In the genomic region with DNA sequence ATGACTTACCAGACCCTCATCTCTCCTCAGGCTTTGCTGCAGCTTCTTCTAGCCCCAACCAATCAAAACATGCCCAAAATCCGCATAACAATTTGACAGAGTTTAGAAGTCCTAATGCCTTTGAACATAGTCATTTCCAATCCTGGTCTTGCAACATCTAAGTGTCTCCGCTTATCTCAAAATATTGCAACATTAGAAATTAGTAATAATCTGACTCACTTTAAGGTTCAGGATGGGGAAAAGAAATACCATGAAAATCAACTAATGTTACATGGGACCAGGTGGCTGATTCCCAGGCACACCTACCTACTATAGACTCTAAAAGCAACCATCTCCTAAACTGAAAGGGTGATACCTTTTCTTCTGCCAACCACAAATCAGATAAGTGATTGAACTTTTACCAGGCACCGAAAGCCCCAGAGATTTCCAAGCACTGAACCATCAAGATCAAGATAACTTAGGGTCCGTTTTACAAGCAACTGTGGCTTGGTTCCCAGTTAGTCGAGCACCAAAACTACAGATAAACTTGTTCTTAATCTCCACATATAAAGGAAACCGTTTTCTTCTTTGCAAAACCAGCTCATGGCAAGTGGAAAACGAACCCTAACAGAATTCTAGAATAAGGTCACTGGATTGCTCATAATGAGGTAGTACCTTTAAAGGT, we compare ENCODE assay signal across 8 cellular contexts. TPM values are rescaled to one million over a fixed set of nuclear protein-coding genes. Genes with fewer than 3 reads are reported as not detected.
DNase-seq lines count a peak whose midpoint lies in the region; ATAC-seq, FAIRE-seq and TF ChIP-seq lines count a peak whose summit lies in the region.

No MANE protein-coding gene starts in this region.

- H3K36me3 Mint-ChIP-seq in HFFc6 (ENCODE audit: low read depth) (peaks cover 9% of the 10 kb centered on the region), chondrocyte (ENCODE audit: low read depth) (peaks cover 1% of the 10 kb centered on the region)
- H3K36me3 Mint-ChIP-seq in activated naive CD8-positive, alpha-beta T cell: peaks cover 7% of the 10 kb centered on the region

- ATAC-seq in HG03354 (IDR thresholded peaks at IDR 0.05; ENCODE audit: poor library complexity, severe bottlenecking, unreplicated experiment): no peak

- H3K4me1 Mint-ChIP-seq in HFFc6 (ENCODE audit: low read depth) (peaks cover 51% of the 10 kb centered on the region), chondrocyte (ENCODE audit: low read depth) (peaks cover 27% of the 10 kb centered on the region)
- H3K4me1 Mint-ChIP-seq in activated naive CD8-positive, alpha-beta T cell (ENCODE audit: low read depth): peaks cover 40% of the 10 kb centered on the region

- H3K79me2 ChIP-seq in keratinocyte (ENCODE audit: control insufficient read depth, insufficient read depth, low read length): peaks cover 16% of the 10 kb centered on the region

- H3K27ac Mint-ChIP-seq in HFFc6 (peak overlapping the region; percentile 77), chondrocyte (ENCODE audit: unreplicated experiment) (no peak overlapping the region)
- peak overlapping the region; percentile 58 for H3K27ac Mint-ChIP-seq in activated naive CD8-positive, alpha-beta T cell

- TF ChIP-seq CTCF in HFFc6 (IDR thresholded peaks at IDR 0.05): no peak
- no peak for TF ChIP-seq CTCF in keratinocyte (optimal IDR thresholded peaks at IDR 0.05 in 1 of 3, IDR thresholded peaks at IDR 0.05 in 1 of 3, conservative IDR thresholded peaks at IDR 0.05 in 1 of 3; ENCODE audit: extremely low read depth in 1 of 3, insufficient read depth in 2 of 3, low read length in 3 of 3)
- no peak for TF ChIP-seq CTCF in chondrocyte (IDR thresholded peaks at IDR 0.05)

- no peaks in the 10 kb centered on the region; the same call in 1 of the 2 replicates for H3K27me3 Mint-ChIP-seq in HFFc6 (ENCODE audit: insufficient read depth)
- no peaks in the 10 kb centered on the region for H3K27me3 Mint-ChIP-seq in activated naive CD8-positive, alpha-beta T cell
- no peaks in the 10 kb centered on the region for H3K27me3 Mint-ChIP-seq in chondrocyte (ENCODE audit: low read depth)

- H3K9ac ChIP-seq in keratinocyte (ENCODE audit: control insufficient read depth, extremely low read depth, insufficient read depth, low read length): peak overlapping the region; percentile 33

- no peak for TF ChIP-seq POLR2A in H54 (IDR thresholded peaks at IDR 0.05; ENCODE audit: low read depth, low read length)

- peak overlapping the region in 2 of 3 experiments; percentile 16 to 65 for H3K4me3 ChIP-seq in keratinocyte (ENCODE audit: control insufficient read depth in 2 of 3, extremely low read depth in 1 of 3, insufficient read depth in 2 of 3, low read depth in 1 of 3, low read length in 3 of 3)

- peaks cover 3% of the 10 kb centered on the region for H4K20me1 ChIP-seq in keratinocyte (ENCODE audit: control insufficient read depth, extremely low read depth, insufficient read depth, low read length)

- H3K9me3 ChIP-seq in keratinocyte (ENCODE audit: control insufficient read depth, low read depth, low read length): no peaks in the 10 kb centered on the region

- DNase-seq in AG20443 (ENCODE audit: low spot score) (peak; percentile 65), HFFc6 (peak; percentile 84), keratinocyte (ENCODE audit: low read depth, low spot score) (peak; percentile 92), chondrocyte (ENCODE audit: low spot score) (no peak), H54 (ENCODE audit: insufficient read length, low spot score) (no peak), HK-2 (ENCODE audit: unreplicated experiment) (no peak)

- dilution Hi-C loops in keratinocyte (cut with MboI; ENCODE audit: extremely low pct_ligation_motif_present, low sequenced_read_pairs): no loop called here

- peaks cover 33% of the 10 kb centered on the region for H3K4me1 ChIP-seq in keratinocyte (ENCODE audit: control insufficient read depth, extremely low read depth, insufficient read depth, low read length)

- H3K27ac ChIP-seq in keratinocyte (ENCODE audit: control insufficient read depth, insufficient read depth, low read length): peak overlapping the region; percentile 85

- no peak overlapping the region for H2AFZ ChIP-seq in keratinocyte (ENCODE audit: control insufficient read depth, low read length)

- peak overlapping the region; percentile 92 for H3K4me2 ChIP-seq in keratinocyte (ENCODE audit: control insufficient read depth, extremely low read depth, insufficient read depth, low read depth, low read length)

- peak overlapping the region; percentile 81 for H3K4me3 Mint-ChIP-seq in HFFc6
- no peak overlapping the region for H3K4me3 Mint-ChIP-seq in activated naive CD8-positive, alpha-beta T cell
- H3K4me3 Mint-ChIP-seq in chondrocyte (ENCODE audit: unreplicated experiment): no peak overlapping the region

- H3K27me3 ChIP-seq in keratinocyte (ENCODE audit: control insufficient read depth, extremely low read depth, insufficient read depth, low read length): no peaks in the 10 kb centered on the region

- H3K9me3 Mint-ChIP-seq in HFFc6 (no peaks in the 10 kb centered on the region), chondrocyte (ENCODE audit: low read depth) (no peaks in the 10 kb centered on the region)
- H3K9me3 Mint-ChIP-seq in activated naive CD8-positive, alpha-beta T cell (ENCODE audit: low read depth): no peaks in the 10 kb centered on the region

- H3K9me1 ChIP-seq in keratinocyte (ENCODE audit: control insufficient read depth, extremely low read depth, insufficient read depth, low read length): peaks cover 5% of the 10 kb centered on the region

- H3K36me3 ChIP-seq in keratinocyte (ENCODE audit: control insufficient read depth in 2 of 2, extremely low read depth in 1 of 2, insufficient read depth in 2 of 2, low read length in 2 of 2): peaks cover 3% of the 10 kb centered on the region in 2 experiments

- FAIRE-seq in keratinocyte (lab: Jason Lieb, UNC) (peak; percentile 84), H54 (lab: Jason Lieb, UNC) (no peak)

RNA-seq across cellular contexts. Expression of a gene that starts 13.9 kb away (rescaled TPM):
- total RNA-seq in HFFc6 (2021; fragmentation: NEBNext Ultra II Directional; extraction: Animal tissue kit (Norgen Biotek cat#: 25700)): 10 to 100 TPM in 2 of 6 experiments, 1 to 10 TPM in 4; 6.8 to 12.8 (median 7.9) TPM
- polyA plus RNA-seq in keratinocyte: 5.4 to 7.1 TPM (median 7.1 TPM) in 3 replicates
- 3.6 TPM for polyA plus RNA-seq in keratinocyte (2011; ENCODE audit: low read depth)
- 3.5 and 5.0 TPM in 2 replicates for polyA plus RNA-seq in keratinocyte (2011; cell fraction: cytosol; rRNA removed)
- polyA plus RNA-seq in keratinocyte (2011; cell fraction: nucleus; rRNA removed): 23.0 and 26.6 TPM in 2 replicates
- polyA plus RNA-seq in keratinocyte (2012; ENCODE audit: low replicate concordance): 4.8 and 10.7 TPM in 2 replicates
- 14.4 to 28.3 TPM (median 18.1 TPM) in 3 replicates for polyA minus RNA-seq in keratinocyte
- 7.1 TPM for polyA minus RNA-seq in keratinocyte (2011; cell fraction: cytosol; rRNA and poly(A)+ RNA removed)
- polyA minus RNA-seq in keratinocyte (2011; cell fraction: nucleus; rRNA and poly(A)+ RNA removed): 17.1 and 29.8 TPM in 2 replicates
- total RNA-seq in chondrocyte: 12.1 to 18.2 TPM (median 14.9 TPM) in 3 replicates

Comparison
In these comparisons a context has a peak if more than half of its experiments do, and no peak if none do; other contexts are left out.
1. DNase-seq: peak in AG20443 (single experiment), HFFc6 (single experiment) and keratinocyte (single experiment); none in chondrocyte (single experiment), H54 (single experiment) and HK-2 (single experiment).